In the genomic region with DNA sequence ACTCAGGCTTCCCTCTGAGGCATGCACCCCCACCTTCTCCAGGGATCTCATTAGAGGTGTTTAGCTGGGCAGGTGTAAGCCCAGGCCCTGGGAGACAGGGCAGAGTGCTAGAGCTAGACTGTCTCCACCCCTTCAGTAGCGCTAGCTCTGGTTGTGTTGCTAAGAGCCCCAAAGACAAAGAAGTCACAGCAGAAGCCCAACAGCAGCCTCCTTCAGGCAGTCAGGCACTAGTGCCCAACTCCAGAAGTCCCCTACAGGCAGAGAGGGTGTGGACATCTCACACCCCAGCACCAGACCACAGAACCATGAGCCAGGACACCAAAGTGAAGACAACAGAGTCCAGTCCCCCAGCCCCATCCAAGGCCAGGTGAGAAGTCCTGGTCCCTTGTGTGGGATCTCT, we compare ENCODE assay signal across 28 cellular contexts. TPM values are rescaled to one million over a fixed set of nuclear protein-coding genes. Genes with fewer than 3 reads are reported as not detected.
DNase-seq lines count a peak whose midpoint lies in the region; TF ChIP-seq lines count a peak whose summit lies in the region.
"Had no signal": no experiment of that assay in that cellular context is flagged by ENCODE, and none has a peak within 500 bp of the region (broad histone marks: within the 10 kb centered on the region; RNA-seq: fewer than 3 reads in every experiment).

A gene with protein sequence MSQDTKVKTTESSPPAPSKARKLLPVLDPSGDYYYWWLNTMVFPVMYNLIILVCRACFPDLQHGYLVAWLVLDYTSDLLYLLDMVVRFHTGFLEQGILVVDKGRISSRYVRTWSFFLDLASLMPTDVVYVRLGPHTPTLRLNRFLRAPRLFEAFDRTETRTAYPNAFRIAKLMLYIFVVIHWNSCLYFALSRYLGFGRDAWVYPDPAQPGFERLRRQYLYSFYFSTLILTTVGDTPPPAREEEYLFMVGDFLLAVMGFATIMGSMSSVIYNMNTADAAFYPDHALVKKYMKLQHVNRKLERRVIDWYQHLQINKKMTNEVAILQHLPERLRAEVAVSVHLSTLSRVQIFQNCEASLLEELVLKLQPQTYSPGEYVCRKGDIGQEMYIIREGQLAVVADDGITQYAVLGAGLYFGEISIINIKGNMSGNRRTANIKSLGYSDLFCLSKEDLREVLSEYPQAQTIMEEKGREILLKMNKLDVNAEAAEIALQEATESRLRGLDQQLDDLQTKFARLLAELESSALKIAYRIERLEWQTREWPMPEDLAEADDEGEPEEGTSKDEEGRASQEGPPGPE (plus strand): TSS at position 188 of the 400 bp plus-strand sequence. CDS start 118 bp downstream, at position 306.

- H3K9ac ChIP-seq in mesendoderm (ENCODE audit: low read length): peak within 1 kb of the TSS; percentile 3

- H3K36me3 ChIP-seq in HEK293 (ENCODE audit: control insufficient read depth in 2 of 2, insufficient read depth in 1 of 2, low read length in 2 of 2) (no peaks in the 10 kb centered on the region), mesendoderm (ENCODE audit: control insufficient read depth, insufficient read depth, low read length) (no peaks in the 10 kb centered on the region)
- H3K36me3 ChIP-seq: cardiac muscle cell, pancreas, suprapubic skin, upper lobe of left lung had no signal

- H3K4me3 ChIP-seq in HEK293 (ENCODE audit: low read depth, low read length): no peak within 1 kb of the TSS
- no peak within 1 kb of the TSS for H3K4me3 ChIP-seq in mesendoderm (ENCODE audit: low read length)
- H3K4me3 ChIP-seq: cardiac muscle cell, coronary artery, pancreas, suprapubic skin, upper lobe of left lung had no signal

- H4K5ac ChIP-seq in mesendoderm (ENCODE audit: low read length): no peak within 1 kb of the TSS

- H3K4me2 ChIP-seq in mesendoderm (ENCODE audit: low read length): no peak within 1 kb of the TSS

- DNase-seq in DMS153 treated with DMSO at 0.1 percent for 48 hours (lab: John Stamatoyannopoulos, UW; ENCODE audit: unreplicated experiment): peak; percentile 6
- DNase-seq in NCI-H2196 (lab: John Stamatoyannopoulos, UW; ENCODE audit: unreplicated experiment): peak; percentile 71
- DNase-seq in mesendoderm: peak; percentile 93
- DNase-seq in caudate nucleus (lab: John Stamatoyannopoulos, UW): no peak
- DNase-seq in NCI-H2107 (lab: John Stamatoyannopoulos, UW): no peak
- no peak for DNase-seq in OCI-M2 (lab: John Stamatoyannopoulos, UW; ENCODE audit: unreplicated experiment)
- DNase-seq: activated CD4-positive, alpha-beta T cell treated with anti-CD3 and anti-CD28 coated beads, Interleukin-2, amount 50 U/mL, for 48 hours; activated naive CD4-positive, alpha-beta T cell; activated naive CD8-positive, alpha-beta T cell treated with anti-CD3 and anti-CD28 coated beads, Interleukin-2, amount 50 U/mL, for 24 hours; activated T-cell treated with anti-CD3 and anti-CD28 coated beads, Interleukin-2, amount 50 U/mL, for 72 hours; C1 segment of cervical spinal cord; Calu3; effector CD8-positive, alpha-beta T cell; Kasumi-1; mammary epithelial cell; NCI-H1694 treated with DMSO at 0.1 percent for 48 hours; NCI-H510A; NK-92 treated with Interleukin-12 subunit alpha and Interleukin-12 subunit beta, amount 100 ng/mL, for 24 hours; retina; SHP77; stimulated activated naive CD4-positive, alpha-beta T cell; T-helper 2 cell; upper lobe of left lung had no signal

- POLR2A ChIA-PET in HEK293 (lab: Yijun Ruan, JAX): no interaction called here

- TF ChIP-seq CTCF in HEK293 (tag by site-specific recombination; IDR thresholded peaks at IDR 0.05): no peak

- H3K4me1 ChIP-seq in HEK293 (ENCODE audit: control insufficient read depth, insufficient read depth, low read length): no peaks in the 10 kb centered on the region
- peaks cover 9% of the 10 kb centered on the region for H3K4me1 ChIP-seq in mesendoderm (ENCODE audit: control insufficient read depth, low read depth, low read length)
- H3K4me1 ChIP-seq: pancreas had no signal

- no peak within 1 kb of the TSS for H2BK120ac ChIP-seq in mesendoderm (ENCODE audit: low read depth, low read length)

- peak within 1 kb of the TSS; percentile 53 for H2BK5ac ChIP-seq in mesendoderm (ENCODE audit: low read length)

- H2BK15ac ChIP-seq in mesendoderm (replicated peaks; ENCODE audit: low read depth): no peak within 1 kb of the TSS

- no CpG with 5 or more reads among the region's 1 CpG for WGBS in mesendoderm (ENCODE audit: extremely low coverage, insufficient coverage, low lambda C conversion rate)

- peaks cover 3% of the 10 kb centered on the region for H3K79me1 ChIP-seq in mesendoderm (ENCODE audit: low read length)

- no peaks in the 10 kb centered on the region for H3K27me3 ChIP-seq in mesendoderm (ENCODE audit: insufficient read depth, low read length, poor library complexity)
- H3K27me3 ChIP-seq: cardiac muscle cell, pancreas, suprapubic skin, upper lobe of left lung had no signal

- H3K4ac ChIP-seq in mesendoderm (ENCODE audit: low read depth, low read length): no peak within 1 kb of the TSS

- H3K18ac ChIP-seq in mesendoderm (ENCODE audit: low read length): no peak within 1 kb of the TSS

- CTCF ChIA-PET in HEK293 (lab: Yijun Ruan, JAX): interaction anchor here (0.7 to 4.0 kb wide), 3 partner anchors 13 to 124 kb away, joined by 4 to 25 read pairs (median 8); no protein-coding TSS in a partner anchor

- H3K27ac ChIP-seq in HEK293 (ENCODE audit: extremely low read depth, low read depth, low read length) (no peak within 1 kb of the TSS), mesendoderm (ENCODE audit: low read depth, low read length) (peak within 1 kb of the TSS; percentile 5), caudate nucleus (ENCODE audit: low read depth, low read length) (no peak within 1 kb of the TSS)
- H3K27ac ChIP-seq: cardiac muscle cell, coronary artery, pancreas, suprapubic skin, upper lobe of left lung had no signal

- peak within 1 kb of the TSS; percentile 73 for H3K56ac ChIP-seq in mesendoderm (ENCODE audit: low read length)

- peaks cover 1% of the 10 kb centered on the region for H3K79me2 ChIP-seq in mesendoderm (ENCODE audit: control insufficient read depth, insufficient read depth, low read length)

- peak within 1 kb of the TSS; percentile 75 for H3K23ac ChIP-seq in mesendoderm (ENCODE audit: low read length)

- no peaks in the 10 kb centered on the region for H3K9me3 ChIP-seq in HEK293 (ENCODE audit: control insufficient read depth, insufficient read depth, low read depth, low read length)
- H3K9me3 ChIP-seq: pancreas, suprapubic skin, upper lobe of left lung had no signal

- H4K8ac ChIP-seq in mesendoderm (ENCODE audit: low read depth, low read length): no peak within 1 kb of the TSS

- peak within 1 kb of the TSS; percentile 59 for H2AK5ac ChIP-seq in mesendoderm (ENCODE audit: low read length)

TF ChIP-seq in HEK293, 187 proteins besides CTCF, POLR2A, EP300 and RAD21:
- TF ChIP-seq, protein P1, sequence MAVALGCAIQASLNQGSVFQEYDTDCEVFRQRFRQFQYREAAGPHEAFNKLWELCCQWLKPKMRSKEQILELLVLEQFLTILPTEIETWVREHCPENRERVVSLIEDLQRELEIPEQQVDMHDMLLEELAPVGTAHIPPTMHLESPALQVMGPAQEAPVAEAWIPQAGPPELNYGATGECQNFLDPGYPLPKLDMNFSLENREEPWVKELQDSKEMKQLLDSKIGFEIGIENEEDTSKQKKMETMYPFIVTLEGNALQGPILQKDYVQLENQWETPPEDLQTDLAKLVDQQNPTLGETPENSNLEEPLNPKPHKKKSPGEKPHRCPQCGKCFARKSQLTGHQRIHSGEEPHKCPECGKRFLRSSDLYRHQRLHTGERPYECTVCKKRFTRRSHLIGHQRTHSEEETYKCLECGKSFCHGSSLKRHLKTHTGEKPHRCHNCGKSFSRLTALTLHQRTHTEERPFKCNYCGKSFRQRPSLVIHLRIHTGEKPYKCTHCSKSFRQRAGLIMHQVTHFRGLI (tag by site-specific recombination; IDR thresholded peaks at IDR 0.05): peak; percentile 38; the same call in 1 of the 2 replicates
- TF ChIP-seq ZNF274 (IDR thresholded peaks at IDR 0.05; ENCODE audit: low read length): no peak
- no peak for TF ChIP-seq ZNF274 (tag by site-specific recombination; IDR thresholded peaks at IDR 0.05; ENCODE audit: borderline replicate concordance)

RNA-seq across cellular contexts. Expression of the gene that starts here (rescaled TPM):
- 0.11 TPM for polyA plus RNA-seq in mesendoderm (2013, experiment 1 of 2)
- 0.08 TPM for polyA plus RNA-seq in mesendoderm (2013, experiment 2 of 2)

Comparison
In these comparisons a context has a peak if more than half of its experiments do, and no peak if none do; other contexts are left out.
1. DNase-seq: peak in DMS153 treated with DMSO at 0.1 percent for 48 hours (single experiment), NCI-H2196 (single experiment) and mesendoderm (single experiment); none in caudate nucleus (0 of 61), NCI-H2107 (single experiment) and OCI-M2 (single experiment).